In genomic region chr5:179858586-179859427, GRCh38 we compare ENCODE assay signal across 8 cellular contexts. TPM values are rescaled to one million over a fixed set of nuclear protein-coding genes. Genes with fewer than 3 reads are reported as not detected.
A peak's percentile ranks its signal among the peaks of the same experiment; 100 is the strongest.
DNase-seq lines count a peak whose midpoint lies in the region; TF ChIP-seq lines count a peak whose summit lies in the region.

TSS of gene MRNIP (minus strand) at chr5:179858817. CDS start at chr5:179858796, 21 bp downstream.

- peaks cover 26% of the 10 kb centered on the region for H3K4me1 Mint-ChIP-seq in neural crest cell

- H3K27me3 ChIP-seq in stomach smooth muscle (ENCODE audit: control insufficient read depth in 1 of 2, insufficient read depth in 2 of 2, low read length in 2 of 2) = no peaks in the 10 kb centered on the region

- TF ChIP-seq CTCF in fibroblast of villous mesenchyme (IDR thresholded peaks at IDR 0.05; ENCODE audit: insufficient read depth, low read depth, low read length) = no peak
- no peak for TF ChIP-seq CTCF in neural crest cell (conservative IDR thresholded peaks at IDR 0.05)

- peak within 1 kb of the TSS; percentile 93 for H3K27ac Mint-ChIP-seq in neural crest cell (ENCODE audit: unreplicated experiment)

- no peaks in the 10 kb centered on the region for H3K27me3 Mint-ChIP-seq in neural crest cell (ENCODE audit: low read depth)

- H3K4me3 ChIP-seq in fibroblast of villous mesenchyme (ENCODE audit: low read depth, low read length) = peak within 1 kb of the TSS; percentile 87
- H3K4me3 ChIP-seq in stomach smooth muscle (ENCODE audit: low read length in 2 of 2) = peak within 1 kb of the TSS; percentile 96 to 97

- H3K9ac ChIP-seq in stomach smooth muscle (ENCODE audit: low read length in 2 of 2) = peak within 1 kb of the TSS; percentile 88 to 92

- peaks cover 12 to 15% of the 10 kb centered on the region in 2 donors for H3K36me3 ChIP-seq in stomach smooth muscle (ENCODE audit: control insufficient read depth in 2 of 2, insufficient read depth in 2 of 2, low read length in 2 of 2)

- peaks cover 3% of the 10 kb centered on the region for H3K36me3 Mint-ChIP-seq in neural crest cell (ENCODE audit: low read depth)

- H3K27ac ChIP-seq in stomach smooth muscle (ENCODE audit: low read length) = peak within 1 kb of the TSS; percentile 84

- peaks cover 0 to 3% of the 10 kb centered on the region in 2 donors for H3K9me3 ChIP-seq in stomach smooth muscle (ENCODE audit: control insufficient read depth in 2 of 2, low read length in 2 of 2)

- peak within 1 kb of the TSS; percentile 98 for H3K4me3 Mint-ChIP-seq in neural crest cell

- no peaks in the 10 kb centered on the region for H3K9me3 Mint-ChIP-seq in neural crest cell

- peaks cover 14% of the 10 kb centered on the region for H3K4me1 ChIP-seq in stomach smooth muscle (ENCODE audit: control insufficient read depth, insufficient read depth, low read length)

- DNase-seq in ELR (ENCODE audit: low read depth) (peak; percentile 95), H4 (ENCODE audit: low spot score) (peak; percentile 97), LoVo (ENCODE audit: low spot score) (peak; percentile 98), SIG-M5 (lab: John Stamatoyannopoulos, UW) (peak; percentile 87), activated gamma-delta T cell treated with Interleukin-2 at 50 U/mL for 16 hours (peak; percentile 86), fibroblast of villous mesenchyme (ENCODE audit: low read depth) (peak; percentile 94), neural crest cell (ENCODE audit: low read depth, low spot score) (peak; percentile 94)

RNA-seq across cellular contexts. Expression of gene MRNIP, which starts in this region (rescaled TPM):
- total RNA-seq in H4 (2014; rRNA removed; shearing (Covaris generic)) = 3.8 and 16.8 TPM in 2 replicates
- 9.0 and 13.0 TPM in 2 replicates for total RNA-seq in fibroblast of villous mesenchyme
- 40.9 and 42.2 TPM in 2 replicates for total RNA-seq in neural crest cell

Comparison
In these comparisons a context has a peak if more than half of its experiments do, and no peak if none do; other contexts are left out.
1. Peak in every context shown above with its lines: DNase-seq, H3K4me3 ChIP-seq and H3K27ac ChIP-seq.